ENCODE assay signal across 9 cellular contexts in the genomic region with DNA sequence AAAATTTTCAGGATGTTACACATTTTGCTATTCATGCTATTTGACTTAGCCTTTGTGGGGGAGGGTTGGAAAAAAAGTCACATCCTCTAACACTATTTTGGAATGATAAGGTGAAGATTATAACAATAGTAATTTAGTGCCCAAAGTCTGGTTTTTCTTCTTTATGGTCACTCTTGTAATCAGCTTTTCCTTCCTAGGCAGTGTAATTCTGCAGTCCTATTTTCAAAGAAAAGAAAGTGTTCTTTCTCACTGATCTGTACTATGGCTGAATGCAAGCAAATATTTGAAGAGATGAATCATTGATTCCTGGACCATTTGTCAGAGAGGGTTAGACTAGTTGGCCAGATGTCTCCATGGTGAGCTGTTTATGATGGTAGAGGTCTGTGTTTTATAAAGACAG. TPM values are rescaled to one million over a fixed set of nuclear protein-coding genes. Genes with fewer than 3 reads are reported as not detected.
DNase-seq lines count a peak whose midpoint lies in the region; ATAC-seq and TF ChIP-seq lines count a peak whose summit lies in the region.
"Had no signal": no experiment of that assay in that cellular context is flagged by ENCODE, and none has a peak within 500 bp of the region (broad histone marks: within the 10 kb centered on the region; RNA-seq: fewer than 3 reads in every experiment).

No MANE protein-coding gene starts in this region.

- H2AFZ ChIP-seq in GM23338: no peak overlapping the region

- peaks cover 98% of the 10 kb centered on the region for H3K79me2 ChIP-seq in GM23338 (replicated peaks; ENCODE audit: insufficient read depth)

- ATAC-seq in right lobe of liver (peak; percentile 83 to 90 (median 84)), GM19023 (IDR thresholded peaks at IDR 0.05; ENCODE audit: unreplicated experiment) (no peak), GM23338 (no peak)

- H3K9me3 ChIP-seq in AG04450 (ENCODE audit: control insufficient read depth, insufficient read depth, low read length) (no peaks in the 10 kb centered on the region), right lobe of liver (no peaks in the 10 kb centered on the region)

- no peak overlapping the region for H3K27ac Mint-ChIP-seq in GM23338
- H3K27ac Mint-ChIP-seq: activated T-helper 1 cell treated with anti-CD3 and anti-CD28 coated beads, Interleukin-12 subunit alpha, Interleukin-12 subunit beta, Interleukin-2, Interleukin-4 antibody, amounts not matched to agents 30 ng/mL and 10 ng/mL and 1 ng/mL, durations not matched to agents 14 hours and 24 hours and 36 hours had no signal

- H3K4me3 ChIP-seq in AG04450 (ENCODE audit: low read depth, low read length): peak overlapping the region; percentile 11; the same call in 1 of the 2 replicates
- H3K4me3 ChIP-seq in right lobe of liver: no peak overlapping the region
- H3K4me3 ChIP-seq in GM23338: no peak overlapping the region

- peaks cover 8% of the 10 kb centered on the region for H3K4me1 Mint-ChIP-seq in GM23338

- peaks cover 7% of the 10 kb centered on the region; the same call in 2 of the 3 replicates for H3K9me3 Mint-ChIP-seq in GM23338
- H3K9me3 Mint-ChIP-seq: activated T-helper 1 cell treated with anti-CD3 and anti-CD28 coated beads, Interleukin-12 subunit alpha, Interleukin-12 subunit beta, Interleukin-2, Interleukin-4 antibody, amounts not matched to agents 30 ng/mL and 10 ng/mL and 1 ng/mL, durations not matched to agents 14 hours and 24 hours and 36 hours had no signal

- no peaks in the 10 kb centered on the region for H3K27me3 Mint-ChIP-seq in GM23338 (ENCODE audit: insufficient read depth, low read depth, poor library complexity)

- CTCF ChIA-PET in AG04450 (lab: Charles Lee): interaction anchor here (0.6 to 1.0 kb wide), 3 partner anchors 11 to 102 kb away, joined by 3 to 4 read pairs (median 3); partner anchors contain the start of gene CPNE2

- no peak for TF ChIP-seq CTCF in AG04450 (IDR thresholded peaks at IDR 0.05; ENCODE audit: low read depth, low read length)
- no peak for TF ChIP-seq CTCF in right lobe of liver (IDR thresholded peaks at IDR 0.05)
- TF ChIP-seq CTCF in GM23338 (conservative IDR thresholded peaks at IDR 0.05; ENCODE audit: low read depth in 2 of 2): no peak

- no peak overlapping the region for H3K4me2 ChIP-seq in GM23338

- POLR2A ChIA-PET in AG04450 (lab: Yijun Ruan, JAX): interaction anchor here (1.2 kb wide), 2 partner anchors 9 to 51 kb away, joined by 5 to 17 read pairs; partner anchors contain the start of genes ARL2BP, PSME3IP1 and RSPRY1

- H3F3A ChIP-seq in GM23338 (replicated peaks; ENCODE audit: low read depth): no peaks in the 10 kb centered on the region

- DNase-seq in AG04450 (ENCODE audit: low read depth, low spot score) (peak; percentile 71), HT-29 (ENCODE audit: low spot score) (peak; percentile 46), astrocyte of the hippocampus (ENCODE audit: low read depth, low spot score) (peak; percentile 92), right lobe of liver (no peak), NCI-H2029 treated with DMSO at 0.1 percent for 48 hours (lab: John Stamatoyannopoulos, UW) (no peak), GM23338 (ENCODE audit: low spot score) (no peak)
- no peak for DNase-seq in stimulated activated CD4-positive, alpha-beta T cell treated with anti-CD3 and anti-CD28 coated beads, Interleukin-4, amount 100 ng/mL, for 24 hours

- TF ChIP-seq POLR2A in right lobe of liver (IDR thresholded peaks at IDR 0.05): no peak

- H3K27ac ChIP-seq in AG04450 (ENCODE audit: low read depth, low read length) (no peak overlapping the region), right lobe of liver (peak overlapping the region in 2 of 3 donors; percentile 4 to 12), GM23338 (ENCODE audit: low read depth) (no peak overlapping the region)

- H4K20me1 ChIP-seq in GM23338 (replicated peaks; ENCODE audit: insufficient read depth): peaks cover 25% of the 10 kb centered on the region

- peaks cover 0 to 39% (median 8%) of the 10 kb centered on the region in 4 donors for H3K4me1 ChIP-seq in right lobe of liver
- peaks cover 4% of the 10 kb centered on the region; the same call in 1 of the 2 replicates for H3K4me1 ChIP-seq in GM23338 (ENCODE audit: insufficient read depth)

- no peaks in the 10 kb centered on the region for H3K9me2 ChIP-seq in GM23338 (ENCODE audit: insufficient read depth)

- no peaks in the 10 kb centered on the region for H3K36me3 ChIP-seq in right lobe of liver
- no peaks in the 10 kb centered on the region for H3K36me3 ChIP-seq in GM23338 (ENCODE audit: insufficient read depth)

- intact Hi-C loops in right lobe of liver (cut with DNase I): no loop called here

- no peak overlapping the region for H3K4me3 Mint-ChIP-seq in GM23338
- H3K4me3 Mint-ChIP-seq: activated T-helper 1 cell treated with anti-CD3 and anti-CD28 coated beads, Interleukin-12 subunit alpha, Interleukin-12 subunit beta, Interleukin-2, Interleukin-4 antibody, amounts not matched to agents 30 ng/mL and 10 ng/mL and 1 ng/mL, durations not matched to agents 14 hours and 24 hours and 36 hours had no signal

- H3K27me3 ChIP-seq in AG04450 (ENCODE audit: control insufficient read depth, insufficient read depth, low read length) (no peaks in the 10 kb centered on the region), right lobe of liver (no peaks in the 10 kb centered on the region), GM23338 (ENCODE audit: insufficient read depth) (no peaks in the 10 kb centered on the region)

- peaks cover 13% of the 10 kb centered on the region for H3K36me3 Mint-ChIP-seq in GM23338 (ENCODE audit: low read depth)

TF ChIP-seq in GM23338, 12 proteins besides CTCF, POLR2A, EP300 and RAD21 (continues in another document):
- TF ChIP-seq ZNF331 (CRISPR knock-in tag; IDR thresholded peaks at IDR 0.05; ENCODE audit: low read depth): no peak
- TF ChIP-seq NANOG (IDR thresholded peaks at IDR 0.05; ENCODE audit: borderline replicate concordance): no peak
- TF ChIP-seq POLR2AphosphoS5 (IDR thresholded peaks at IDR 0.05; ENCODE audit: low read depth): no peak
- TF ChIP-seq EZH2phosphoT487 (IDR thresholded peaks at IDR 0.05; ENCODE audit: unreplicated experiment): no peak
- no peak for TF ChIP-seq REST (IDR thresholded peaks at IDR 0.05; ENCODE audit: unreplicated experiment)
- TF ChIP-seq ETS1 (IDR thresholded peaks at IDR 0.05): no peak
- no peak for TF ChIP-seq JUNB (IDR thresholded peaks at IDR 0.05; ENCODE audit: unreplicated experiment)
- no peak for TF ChIP-seq EZH2 (IDR thresholded peaks at IDR 0.05; ENCODE audit: low read depth, unreplicated experiment)

RNA-seq across cellular contexts. Expression of gene RSPRY1, which starts 8.4 kb away (rescaled TPM):
- 54.3 and 63.8 TPM in 2 replicates for polyA plus RNA-seq in AG04450 (2011; rRNA removed)
- 109 and 115 TPM in 2 replicates for polyA minus RNA-seq in AG04450 (2011; rRNA and poly(A)+ RNA removed)
- 20.7 and 21.3 TPM in 2 replicates for total RNA-seq in HT-29 (2014; rRNA removed; shearing (Covaris generic))
- 10 to 100 TPM; 18.0 to 26.1 (median 22.9) TPM for total RNA-seq in right lobe of liver
- total RNA-seq in GM23338 (2014; rRNA removed; shearing (Covaris generic)): 35.9 and 39.7 TPM in 2 replicates
- polyA plus RNA-seq in GM23338 (2016; fragmentation: Nextera tagmentation; extraction: Ambion mirVana): 20.4 and 25.8 TPM in 2 replicates

RNA-seq across cellular contexts. Expression of gene PSME3IP1, which starts 8.7 kb away (rescaled TPM):
- polyA plus RNA-seq in AG04450 (2011; rRNA removed) (68.9 and 70.5 TPM in 2 replicates), GM23338 (2016; fragmentation: Nextera tagmentation; extraction: Ambion mirVana) (93.2 and 105 TPM in 2 replicates)
- 55.0 and 72.9 TPM in 2 replicates for polyA minus RNA-seq in AG04450 (2011; rRNA and poly(A)+ RNA removed)
- total RNA-seq in HT-29 (2014; rRNA removed; shearing (Covaris generic)): 41.7 and 54.5 TPM in 2 replicates
- 10 to 100 TPM; 26.2 to 61.8 (median 34.5) TPM for total RNA-seq in right lobe of liver
- 78.0 and 111 TPM in 2 replicates for total RNA-seq in GM23338 (2014; rRNA removed; shearing (Covaris generic))

RNA-seq across cellular contexts. Expression of gene ARL2BP, which starts 50.5 kb away (rescaled TPM):
- 84.7 and 107 TPM in 2 replicates for polyA plus RNA-seq in AG04450 (2011; rRNA removed)
- 41.9 and 52.2 TPM in 2 replicates for polyA minus RNA-seq in AG04450 (2011; rRNA and poly(A)+ RNA removed)
- total RNA-seq in HT-29 (2014; rRNA removed; shearing (Covaris generic)): 6.8 and 10.5 TPM in 2 replicates
- total RNA-seq in right lobe of liver: 10 to 100 TPM; 19.3 to 26.8 (median 22.0) TPM
- 13.2 and 13.4 TPM in 2 replicates for total RNA-seq in GM23338 (2014; rRNA removed; shearing (Covaris generic))
- polyA plus RNA-seq in GM23338 (2016; fragmentation: Nextera tagmentation; extraction: Ambion mirVana): 10.3 and 10.9 TPM in 2 replicates

Comparison
In these comparisons a context has a peak if more than half of its experiments do, and no peak if none do; other contexts are left out.
1. DNase-seq: peak in AG04450 (single experiment), HT-29 (single experiment) and astrocyte of the hippocampus (single experiment); none in right lobe of liver (0 of 3), NCI-H2029 treated with DMSO at 0.1 percent for 48 hours (single experiment), GM23338 (single experiment) and stimulated activated CD4-positive, alpha-beta T cell treated with anti-CD3 and anti-CD28 coated beads, Interleukin-4, amount 100 ng/mL, for 24 hours (single experiment).
2. H3K27ac ChIP-seq: peak in right lobe of liver (2 of 3); none in AG04450 (single experiment) and GM23338 (single experiment).
3. ATAC-seq: peak in right lobe of liver (4 of 4); none in GM19023 (single experiment) and GM23338 (single experiment).